2 cellular contexts compared by ENCODE assay signal in genomic region chr19:45408830-45409593, GRCh38.
TF ChIP-seq lines count a peak whose summit lies in the region.

No MANE protein-coding gene starts in this region.

TF ChIP-seq in HEK293, 187 proteins besides CTCF, POLR2A, EP300 and RAD21:
- no peak for TF ChIP-seq ZNF121 (tag by site-specific recombination; IDR thresholded peaks at IDR 0.05)
- TF ChIP-seq, protein P1, sequence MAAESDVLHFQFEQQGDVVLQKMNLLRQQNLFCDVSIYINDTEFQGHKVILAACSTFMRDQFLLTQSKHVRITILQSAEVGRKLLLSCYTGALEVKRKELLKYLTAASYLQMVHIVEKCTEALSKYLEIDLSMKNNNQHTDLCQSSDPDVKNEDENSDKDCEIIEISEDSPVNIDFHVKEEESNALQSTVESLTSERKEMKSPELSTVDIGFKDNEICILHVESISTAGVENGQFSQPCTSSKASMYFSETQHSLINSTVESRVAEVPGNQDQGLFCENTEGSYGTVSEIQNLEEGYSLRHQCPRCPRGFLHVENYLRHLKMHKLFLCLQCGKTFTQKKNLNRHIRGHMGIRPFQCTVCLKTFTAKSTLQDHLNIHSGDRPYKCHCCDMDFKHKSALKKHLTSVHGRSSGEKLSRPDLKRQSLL (tag by site-specific recombination; IDR thresholded peaks at IDR 0.05) = peak; percentile 98
TF ChIP-seq in HEK293: peak in this region for 1.

TF ChIP-seq in endothelial cell of umbilical vein, 7 proteins besides CTCF, POLR2A, EP300 and RAD21:
- no peak for TF ChIP-seq FOS (IDR thresholded peaks at IDR 0.05; ENCODE audit: borderline replicate concordance, insufficient read depth, low read length)
- peak; percentile 26 for TF ChIP-seq POLR2AphosphoS5 (IDR thresholded peaks at IDR 0.05; ENCODE audit: insufficient read depth, low read depth, low read length)
- TF ChIP-seq JUN (IDR thresholded peaks at IDR 0.05; ENCODE audit: borderline replicate concordance, insufficient read depth, insufficient read length, low read depth) = no peak
